ENCODE assay signal across 27 cellular contexts in the genomic region with DNA sequence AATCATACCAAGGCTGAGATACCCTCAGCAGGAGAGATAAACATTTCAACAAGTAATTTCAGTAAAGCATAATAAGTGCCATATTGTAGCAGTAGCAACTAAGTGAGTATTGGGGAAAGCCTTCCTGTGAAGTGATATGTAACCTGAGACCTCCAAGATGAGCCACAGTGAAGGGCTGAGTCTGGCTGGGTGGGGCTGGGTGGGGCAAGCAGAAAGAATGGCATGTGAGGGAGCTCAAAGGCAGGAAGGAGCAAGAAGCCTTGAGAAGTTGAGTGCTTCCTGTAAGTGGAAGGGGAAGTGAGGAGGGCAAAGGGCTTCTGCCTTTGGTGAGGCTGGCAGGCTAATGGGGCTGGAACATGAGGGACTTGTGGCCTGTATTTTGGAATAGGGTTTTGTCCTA. TPM values are rescaled to one million over a fixed set of nuclear protein-coding genes. Genes with fewer than 3 reads are reported as not detected.
A peak's percentile ranks its signal among the peaks of the same experiment; 100 is the strongest.
DNase-seq lines count a peak whose midpoint lies in the region; ATAC-seq, FAIRE-seq and TF ChIP-seq lines count a peak whose summit lies in the region.
"Had no signal": no experiment of that assay in that cellular context is flagged by ENCODE, and none has a peak within 500 bp of the region (broad histone marks: within the 10 kb centered on the region; RNA-seq: fewer than 3 reads in every experiment).

No MANE protein-coding gene starts in this region.

- peak; percentile 58 for DNase-seq in MCF 10A (ENCODE audit: unreplicated experiment)
- no peak for DNase-seq in breast epithelium (ENCODE audit: low spot score in 2 of 2)
- peak; percentile 29 for DNase-seq in NCI-H460 (ENCODE audit: extremely low read depth, low read depth)
- peak; percentile 52 for DNase-seq in ecto neural progenitor cell (ENCODE audit: low spot score)
- peak; percentile 41 for DNase-seq in urothelium cell line (ENCODE audit: low spot score)
- no peak for DNase-seq in T-cell
- no peak for DNase-seq in left lung
- no peak for DNase-seq in activated CD8-positive, alpha-beta T cell treated with anti-CD3 and anti-CD28 coated beads, Interleukin-2, amount 10 ng/mL, durations not matched to agents 7 days and 5 days
- DNase-seq: ACHN; activated CD8-positive, alpha-beta memory T cell treated with anti-CD3 and anti-CD28 coated beads, Interleukin-2, amount 50 U/mL, for 4 hours; GDM1; NCI-H1092 treated with DMSO at 0.1 percent for 48 hours; NK-92 treated with Interleukin-12 subunit alpha and Interleukin-12 subunit beta, amount 100 ng/mL, for 24 hours; nucleus accumbens; Peyer's patch; T-helper 2 cell; testis; WERI-Rb-1 had no signal

- intact Hi-C loops in MCF 10A (cut with micrococcal nuclease) (no loop called here), breast epithelium (cut with DNase I; ENCODE audit: low total_unique reads) (loop anchor here (10.0 kb wide), 1 partner anchor 1070 kb away; no protein-coding TSS in a partner anchor), left lung (cut with DNase I) (no loop called here)

- H3K4me3 Mint-ChIP-seq in MCF 10A (ENCODE audit: unreplicated experiment) (no peak overlapping the region), T-cell (no peak overlapping the region)
- no peak overlapping the region for H3K4me3 Mint-ChIP-seq in activated CD8-positive, alpha-beta T cell treated with anti-CD3 and anti-CD28 coated beads, Interleukin-2, amount 10 ng/mL, durations not matched to agents 7 days and 5 days
- H3K4me3 Mint-ChIP-seq: activated naive CD8-positive, alpha-beta T cell; stimulated activated effector memory CD8-positive, alpha-beta T cell treated with anti-CD3 and anti-CD28 coated beads, Interleukin-12 subunit alpha, Interleukin-12 subunit beta, amount 100 ng/mL, for 72 hours had no signal

- TF ChIP-seq CTCF in MCF 10A (IDR thresholded peaks at IDR 0.05; ENCODE audit: unreplicated experiment) (no peak), breast epithelium (IDR thresholded peaks at IDR 0.05) (no peak), left lung (IDR thresholded peaks at IDR 0.05) (no peak)

- no peak overlapping the region for H3K4me3 ChIP-seq in breast epithelium
- H3K4me3 ChIP-seq in left lung, result no peak overlapping the region
- H3K4me3 ChIP-seq: BLaER1 treated with 17β-estradiol and CSF1 and Interleukin-3, amounts not matched to agents 10 nM and 100 nM; HAP-1; K562; Peyer's patch; testis had no signal

- CTCF ChIA-PET in MCF 10A (lab: Yijun Ruan, JAX), result no interaction called here
- CTCF ChIA-PET in T-cell (lab: Charles Lee), result no interaction called here
- CTCF ChIA-PET in activated CD8-positive, alpha-beta T cell treated with anti-CD3 and anti-CD28 coated beads, Interleukin-2, amount 10 ng/mL, durations not matched to agents 7 days and 5 days (lab: Charles Lee), result interaction anchor here (0.6 kb wide), 1 partner anchor 13 kb away, joined by 3 read pairs; no protein-coding TSS in a partner anchor

- BruUV-seq in MCF 10A (replicated peaks; lab: Mats Ljungman, UMichigan), result no TSS peak

- H3K27ac Mint-ChIP-seq in MCF 10A (ENCODE audit: low read depth, unreplicated experiment), result no peak overlapping the region
- H3K27ac Mint-ChIP-seq in T-cell, result no peak overlapping the region
- H3K27ac Mint-ChIP-seq in activated CD8-positive, alpha-beta T cell treated with anti-CD3 and anti-CD28 coated beads, Interleukin-2, amount 10 ng/mL, durations not matched to agents 7 days and 5 days, result no peak overlapping the region
- H3K27ac Mint-ChIP-seq: activated naive CD8-positive, alpha-beta T cell; activated T-helper 2 cell treated with anti-CD3 and anti-CD28 coated beads, Interferon-gamma antibody, Interleukin-2, Interleukin-4, amounts not matched to agents 10 μg/mL and 5 μg/mL and 100 μg/mL, durations not matched to agents 14 hours and 24 hours and 36 hours; stimulated activated effector memory CD8-positive, alpha-beta T cell treated with anti-CD3 and anti-CD28 coated beads, Interleukin-12 subunit alpha, Interleukin-12 subunit beta, amount 100 ng/mL, for 72 hours had no signal

- FAIRE-seq in urothelium cell line (lab: Jason Lieb, UNC), result no peak
- FAIRE-seq: astrocyte, GM18507, islet of Langerhans, K562 had no signal

- ATAC-seq in T-cell (replicated peaks in 1 of 4) (no peak), left lung (no peak)
- ATAC-seq in activated CD8-positive, alpha-beta T cell treated with anti-CD3 and anti-CD28 coated beads, Interleukin-2, amount 10 ng/mL, durations not matched to agents 7 days and 5 days, result no peak
- ATAC-seq: K562; stimulated activated effector memory CD8-positive, alpha-beta T cell treated with anti-CD3 and anti-CD28 coated beads, Interleukin-12 subunit alpha, Interleukin-12 subunit beta, amount 100 ng/mL, for 72 hours had no signal

- H3K27me3 Mint-ChIP-seq in MCF 10A (ENCODE audit: insufficient read depth, unreplicated experiment) (no peaks in the 10 kb centered on the region), T-cell (peaks cover 2 to 5% of the 10 kb centered on the region in 2 donors)
- H3K27me3 Mint-ChIP-seq in activated CD8-positive, alpha-beta T cell treated with anti-CD3 and anti-CD28 coated beads, Interleukin-2, amount 10 ng/mL, durations not matched to agents 7 days and 5 days (ENCODE audit: low read depth), result no peaks in the 10 kb centered on the region

- H3K4me1 ChIP-seq in breast epithelium (no peaks in the 10 kb centered on the region), left lung (no peaks in the 10 kb centered on the region)
- H3K4me1 ChIP-seq: HAP-1, Peyer's patch, testis had no signal

- POLR2A ChIA-PET in MCF 10A (lab: Yijun Ruan, JAX), result no interaction called here
- POLR2A ChIA-PET in T-cell (lab: Charles Lee), result no interaction called here
- POLR2A ChIA-PET in activated CD8-positive, alpha-beta T cell treated with anti-CD3 and anti-CD28 coated beads, Interleukin-2, amount 10 ng/mL, durations not matched to agents 7 days and 5 days (lab: Charles Lee), result no interaction called here

- H3K27ac ChIP-seq in breast epithelium, result no peak overlapping the region
- H3K27ac ChIP-seq in left lung, result no peak overlapping the region
- H3K27ac ChIP-seq: BLaER1 treated with 17β-estradiol and CSF1 and Interleukin-3, amounts not matched to agents 10 nM and 100 nM; Peyer's patch; testis; WERI-Rb-1 had no signal

- H3K4me1 Mint-ChIP-seq in MCF 10A (ENCODE audit: insufficient read depth, unreplicated experiment) (no peaks in the 10 kb centered on the region), T-cell (no peaks in the 10 kb centered on the region)
- no peaks in the 10 kb centered on the region for H3K4me1 Mint-ChIP-seq in activated CD8-positive, alpha-beta T cell treated with anti-CD3 and anti-CD28 coated beads, Interleukin-2, amount 10 ng/mL, durations not matched to agents 7 days and 5 days (ENCODE audit: low read depth)
- H3K4me1 Mint-ChIP-seq: stimulated activated effector memory CD8-positive, alpha-beta T cell treated with anti-CD3 and anti-CD28 coated beads, Interleukin-12 subunit alpha, Interleukin-12 subunit beta, amount 100 ng/mL, for 72 hours had no signal

- H3K36me3 ChIP-seq in breast epithelium (no peaks in the 10 kb centered on the region), left lung (no peaks in the 10 kb centered on the region)
- H3K36me3 ChIP-seq: BLaER1 treated with 17β-estradiol and CSF1 and Interleukin-3, amounts not matched to agents 10 nM and 100 nM; HAP-1; Peyer's patch; WERI-Rb-1 had no signal

- H3K9me3 ChIP-seq in breast epithelium, result no peaks in the 10 kb centered on the region
- no peaks in the 10 kb centered on the region for H3K9me3 ChIP-seq in left lung
- H3K9me3 ChIP-seq: BLaER1 treated with 17β-estradiol and CSF1 and Interleukin-3, amounts not matched to agents 10 nM and 100 nM; HAP-1; Peyer's patch; testis had no signal

- peaks cover 15% of the 10 kb centered on the region for H3K9me3 Mint-ChIP-seq in MCF 10A (ENCODE audit: unreplicated experiment)
- peaks cover 0 to 4% (median 0%) of the 10 kb centered on the region in 3 donors for H3K9me3 Mint-ChIP-seq in T-cell
- no peaks in the 10 kb centered on the region for H3K9me3 Mint-ChIP-seq in activated CD8-positive, alpha-beta T cell treated with anti-CD3 and anti-CD28 coated beads, Interleukin-2, amount 10 ng/mL, durations not matched to agents 7 days and 5 days (ENCODE audit: insufficient read depth)
- H3K9me3 Mint-ChIP-seq: activated T-helper 2 cell treated with anti-CD3 and anti-CD28 coated beads, Interferon-gamma antibody, Interleukin-2, Interleukin-4, amounts not matched to agents 10 μg/mL and 5 μg/mL and 100 μg/mL, durations not matched to agents 14 hours and 24 hours and 36 hours had no signal

- H3K36me3 Mint-ChIP-seq in MCF 10A (ENCODE audit: insufficient read depth, unreplicated experiment) (no peaks in the 10 kb centered on the region), T-cell (no peaks in the 10 kb centered on the region)
- no peaks in the 10 kb centered on the region for H3K36me3 Mint-ChIP-seq in activated CD8-positive, alpha-beta T cell treated with anti-CD3 and anti-CD28 coated beads, Interleukin-2, amount 10 ng/mL, durations not matched to agents 7 days and 5 days (ENCODE audit: low read depth)
- H3K36me3 Mint-ChIP-seq: activated naive CD8-positive, alpha-beta T cell; stimulated activated effector memory CD8-positive, alpha-beta T cell treated with anti-CD3 and anti-CD28 coated beads, Interleukin-12 subunit alpha, Interleukin-12 subunit beta, amount 100 ng/mL, for 72 hours had no signal

- TF ChIP-seq POLR2A in breast epithelium (IDR thresholded peaks at IDR 0.05), result no peak

- no peaks in the 10 kb centered on the region for H3K27me3 ChIP-seq in breast epithelium
- H3K27me3 ChIP-seq in left lung, result peaks cover 0 to 4% of the 10 kb centered on the region in 2 donors
- H3K27me3 ChIP-seq: BLaER1 treated with 17β-estradiol and CSF1 and Interleukin-3, amounts not matched to agents 10 nM and 100 nM; Peyer's patch; testis had no signal

RNA-seq across cellular contexts. Expression of gene ASTN2, which starts 19.7 kb away (rescaled TPM):
- total RNA-seq in MCF 10A (2022) (1.3 and 1.8 TPM in 2 replicates), breast epithelium (10 to 100 TPM in 1 of 3 donors, 1 to 10 TPM in 2; 9.1 to 13.8 (median 9.8) TPM), T-cell (1 to 10 TPM; 3.7 to 4.8 (median 4.4) TPM), left lung (1 to 10 TPM; 3.1 to 4.6 TPM)
- total RNA-seq in NCI-H460 (2014; rRNA removed; shearing (Covaris generic)), result 10.1 and 11.5 TPM in 2 replicates
- 6.5 and 9.4 TPM in 2 replicates for polyA plus RNA-seq in NCI-H460 (2014; cell fraction: nucleus; rRNA removed)
- total RNA-seq in activated CD8-positive, alpha-beta T cell treated with anti-CD3 and anti-CD28 coated beads, Interleukin-2, amount 10 ng/mL, durations not matched to agents 7 days and 5 days, result 1 to 10 TPM; 4.7 to 4.9 TPM

Comparison
In these comparisons a context has a peak if more than half of its experiments do, and no peak if none do; other contexts are left out.
1. DNase-seq: peak in MCF 10A (single experiment), NCI-H460 (single experiment), ecto neural progenitor cell (single experiment) and urothelium cell line (single experiment); none in breast epithelium (0 of 2), T-cell (0 of 34), left lung (0 of 2) and activated CD8-positive, alpha-beta T cell treated with anti-CD3 and anti-CD28 coated beads, Interleukin-2, amount 10 ng/mL, durations not matched to agents 7 days and 5 days (single experiment).